Comparison of ENCODE assay signal across 1 cellular context in genomic region chr12:59595557-59596231, GRCh38.
TF ChIP-seq lines count a peak whose summit lies in the region.

TSS of gene SLC16A7 (plus strand) at chr12:59596029. CDS start at chr12:59704802, 108,773 bp downstream.

TF ChIP-seq in HepG2, 621 proteins besides CTCF, POLR2A, EP300 and RAD21 (continued from another document and continues in another):
- TF ChIP-seq REST (IDR thresholded peaks at IDR 0.05; ENCODE audit: borderline replicate concordance in 1 of 2, low read depth in 1 of 2, low read length in 2 of 2) = no peak
- TF ChIP-seq ZNF766 (CRISPR knock-in tag; IDR thresholded peaks at IDR 0.05; ENCODE audit: borderline replicate concordance) = no peak
- TF ChIP-seq MAZ (IDR thresholded peaks at IDR 0.05; ENCODE audit: borderline replicate concordance, low read depth, low read length) = 0 out of 2 replicates have a peak, but pooled peaks have one; percentile 16
- TF ChIP-seq MAZ (CRISPR knock-in tag; IDR thresholded peaks at IDR 0.05; ENCODE audit: low read depth) = no peak
- TF ChIP-seq ZKSCAN1 (IDR thresholded peaks at IDR 0.05; ENCODE audit: low read length) = no peak
- TF ChIP-seq ZNF556 (CRISPR knock-in tag; IDR thresholded peaks at IDR 0.05; ENCODE audit: borderline replicate concordance) = no peak
- TF ChIP-seq HES4 (CRISPR knock-in tag; IDR thresholded peaks at IDR 0.05; ENCODE audit: borderline replicate concordance) = no peak
- no peak for TF ChIP-seq HMGXB3 (CRISPR knock-in tag; IDR thresholded peaks at IDR 0.05; ENCODE audit: borderline replicate concordance)
- TF ChIP-seq BRF2 (CRISPR knock-in tag; IDR thresholded peaks at IDR 0.05) = no peak
- TF ChIP-seq SP2 (CRISPR knock-in tag; IDR thresholded peaks at IDR 0.05) = no peak
- TF ChIP-seq ZNF333 (CRISPR knock-in tag; IDR thresholded peaks at IDR 0.05; ENCODE audit: borderline replicate concordance) = no peak
- TF ChIP-seq ZNF326 (CRISPR knock-in tag; IDR thresholded peaks at IDR 0.05; ENCODE audit: borderline replicate concordance) = no peak
- no peak for TF ChIP-seq ZNF841 (CRISPR knock-in tag; IDR thresholded peaks at IDR 0.05; ENCODE audit: borderline replicate concordance)
- no peak for TF ChIP-seq TEAD2 (CRISPR knock-in tag; IDR thresholded peaks at IDR 0.05)
- TF ChIP-seq TRAFD1 (CRISPR knock-in tag; IDR thresholded peaks at IDR 0.05; ENCODE audit: borderline replicate concordance) = no peak
- no peak for TF ChIP-seq ZNF232 (CRISPR knock-in tag; IDR thresholded peaks at IDR 0.05; ENCODE audit: borderline replicate concordance)
- TF ChIP-seq SRY (CRISPR knock-in tag; IDR thresholded peaks at IDR 0.05) = no peak
- no peak for TF ChIP-seq ZKSCAN8 (CRISPR knock-in tag; IDR thresholded peaks at IDR 0.05; ENCODE audit: borderline replicate concordance)
- no peak for TF ChIP-seq SRSF1 (optimal IDR thresholded peaks at IDR 0.05; ENCODE audit: low read depth, low read length)
- TF ChIP-seq SAP130 (CRISPR knock-in tag; IDR thresholded peaks at IDR 0.05; ENCODE audit: low read depth) = 0 out of 2 replicates have a peak, but pooled peaks have one; percentile 20
- TF ChIP-seq ASH2L (IDR thresholded peaks at IDR 0.05; ENCODE audit: insufficient read length, low read depth, low read length) = peak; percentile 38
- no peak for TF ChIP-seq ZNF253 (CRISPR knock-in tag; IDR thresholded peaks at IDR 0.05; ENCODE audit: borderline replicate concordance)
- TF ChIP-seq CBFB (CRISPR knock-in tag; IDR thresholded peaks at IDR 0.05) = no peak
- TF ChIP-seq CCDC6 (CRISPR knock-in tag; IDR thresholded peaks at IDR 0.05) = no peak
- TF ChIP-seq SIX4 (CRISPR knock-in tag; IDR thresholded peaks at IDR 0.05) = no peak
- no peak for TF ChIP-seq ZNF747 (CRISPR knock-in tag; IDR thresholded peaks at IDR 0.05; ENCODE audit: borderline replicate concordance)
- TF ChIP-seq ZNF773 (CRISPR knock-in tag; IDR thresholded peaks at IDR 0.05; ENCODE audit: borderline replicate concordance) = no peak
- 0 out of 2 replicates have a peak, but pooled peaks have one; percentile 13 for TF ChIP-seq BORCS8-MEF2B (CRISPR knock-in tag; IDR thresholded peaks at IDR 0.05)
- TF ChIP-seq ZNF670 (CRISPR knock-in tag; IDR thresholded peaks at IDR 0.05; ENCODE audit: borderline replicate concordance) = no peak
- no peak for TF ChIP-seq MXD3 (CRISPR knock-in tag; IDR thresholded peaks at IDR 0.05)
- no peak for TF ChIP-seq SP5 (CRISPR knock-in tag; IDR thresholded peaks at IDR 0.05; ENCODE audit: borderline replicate concordance, low read depth)
- peak; percentile 95 for TF ChIP-seq PRDM15 (CRISPR knock-in tag; IDR thresholded peaks at IDR 0.05)
- TF ChIP-seq MBNL3 (CRISPR knock-in tag; conservative IDR thresholded peaks at IDR 0.05) = no peak
- TF ChIP-seq ZFY (CRISPR knock-in tag; IDR thresholded peaks at IDR 0.05) = 0 out of 2 replicates have a peak, but pooled peaks have one; percentile 15
- TF ChIP-seq UBTF (CRISPR knock-in tag; IDR thresholded peaks at IDR 0.05) = peak; percentile 21; the same call in 1 of the 2 replicates
- no peak for TF ChIP-seq KDM3A (CRISPR knock-in tag; IDR thresholded peaks at IDR 0.05; ENCODE audit: low read depth)
- TF ChIP-seq ZGPAT (CRISPR knock-in tag; IDR thresholded peaks at IDR 0.05) = no peak
